ENCODE assay signal across 26 cellular contexts in genomic region chr6:157641837-157642236, GRCh38.
"Had no signal": no experiment of that assay in that cellular context is flagged by ENCODE, and none has a peak within 500 bp of the region (broad histone marks: within the 10 kb centered on the region; RNA-seq: fewer than 3 reads in every experiment).

No MANE protein-coding gene starts in this region.

- H3K27ac ChIP-seq: stomach, suprapubic skin, testis, thoracic aorta, thyroid gland, tibial artery, tibial nerve, transverse colon, upper lobe of left lung, upper lobe of right lung, uterus, vagina had no signal

- FAIRE-seq: urothelium cell line had no signal

- H3K4me1 ChIP-seq: stomach, suprapubic skin, testis, tibial nerve, transverse colon, upper lobe of right lung, vagina had no signal

- H3K9me3 ChIP-seq: stomach, suprapubic skin, testis, thoracic aorta, thyroid gland, tibial artery, tibial nerve, transverse colon, upper lobe of left lung, upper lobe of right lung, uterus, vagina had no signal

- DNase-seq: stimulated activated CD4-positive, alpha-beta T cell treated with anti-CD3 and anti-CD28 coated beads, Interleukin-2, amount 100 ng/mL, for 48 hours; stimulated activated CD4-positive, alpha-beta T cell treated with anti-CD3 and anti-CD28 coated beads, Interleukin-4, amount 100 ng/mL, for 1 hour; stimulated activated CD4-positive, alpha-beta T cell treated with anti-CD3 and anti-CD28 coated beads, Interleukin-4, amount 100 ng/mL, for 24 hours; stimulated activated CD4-positive, alpha-beta T cell treated with anti-CD3 and anti-CD28 coated beads, Interleukin-4, amount 100 ng/mL, for 4 hours; stimulated activated CD8-positive, alpha-beta memory T cell treated with anti-CD3 and anti-CD28 coated beads, Interleukin-4, amount 100 ng/mL, for 48 hours; stimulated activated naive B cell treated with anti-CD40 and anti-IgM and Interleukin-4, amounts not matched to agents 10 μg/mL and 1 μg/mL and 100 μg/mL, for 72 hours; stimulated activated naive CD4-positive, alpha-beta T cell; stimulated activated naive CD4-positive, alpha-beta T cell treated with Interleukin-2 at 50 U/mL for 16 hours; stimulated activated naive CD8-positive, alpha-beta T cell treated with anti-CD3 and anti-CD28 coated beads, Interleukin-15, amount 100 ng/mL, for 72 hours; stimulated activated naive CD8-positive, alpha-beta T cell treated with anti-CD3 and anti-CD28 coated beads, Interleukin-15, Interleukin-2, amounts not matched to agents 100 U/mL and 50 U/mL, for 24 hours; stomach; substantia nigra; testis; thyroid gland; transverse colon; upper lobe of left lung; upper lobe of right lung; uterus had no signal

- ATAC-seq: stimulated activated effector memory CD8-positive, alpha-beta T cell treated with anti-CD3 and anti-CD28 coated beads, Interleukin-12 subunit alpha, Interleukin-12 subunit beta, amount 100 ng/mL, for 72 hours; stimulated activated memory B cell treated with anti-CD40 and anti-IgM and Interleukin-4, amounts not matched to agents 10 μg/mL and 1 μg/mL and 100 μg/mL, for 72 hours; stimulated activated naive B cell treated with anti-CD40 and anti-IgM and Interleukin-4, amounts not matched to agents 10 μg/mL and 1 μg/mL and 100 μg/mL, for 72 hours; stimulated activated naive CD8-positive, alpha-beta T cell treated with anti-CD3 and anti-CD28 coated beads, Interleukin-15, amount 100 ng/mL, for 72 hours; stimulated activated naive CD8-positive, alpha-beta T cell treated with anti-CD3 and anti-CD28 coated beads, Interleukin-15, Interleukin-2, amounts not matched to agents 100 U/mL and 50 U/mL, for 24 hours; upper lobe of right lung had no signal

- H3K4me3 ChIP-seq: stomach, suprapubic skin, testis, thoracic aorta, thyroid gland, tibial artery, tibial nerve, transverse colon, upper lobe of left lung, upper lobe of right lung, uterus, vagina had no signal

- H3K36me3 ChIP-seq: stomach, suprapubic skin, thoracic aorta, thyroid gland, tibial artery, transverse colon, upper lobe of left lung, upper lobe of right lung, uterus, vagina had no signal

- H3K27me3 ChIP-seq: stomach, suprapubic skin, testis, thyroid gland, tibial artery, tibial nerve, transverse colon, upper lobe of left lung, upper lobe of right lung, uterus, vagina had no signal
